34 cellular contexts compared by ENCODE assay signal in the genomic region with DNA sequence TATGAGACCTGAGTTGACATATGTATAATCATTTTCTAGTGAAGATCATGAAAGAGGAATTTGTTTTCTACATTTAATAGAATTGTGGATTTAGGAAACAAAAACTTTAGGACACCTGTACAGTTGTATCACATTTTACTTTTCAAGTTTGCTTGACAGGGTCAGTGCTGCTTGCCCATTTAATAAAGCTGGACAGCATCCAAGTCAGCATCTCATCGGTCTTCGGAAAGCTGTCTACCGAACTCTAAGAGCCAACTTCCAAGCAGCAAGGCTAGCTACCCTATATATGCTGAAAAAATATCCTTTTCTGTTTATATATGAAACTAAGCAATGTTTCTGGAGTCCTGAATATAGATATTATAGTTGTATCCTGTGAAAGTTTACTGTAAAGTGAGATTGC.
"Had no signal": no experiment of that assay in that cellular context is flagged by ENCODE, and none has a peak within 500 bp of the region (broad histone marks: within the 10 kb centered on the region; RNA-seq: fewer than 3 reads in every experiment).

No MANE protein-coding gene starts in this region.

- DNase-seq: activated B cell treated with CpG ODN at 0.5 μM for 24 hours; activated CD4-positive, alpha-beta memory T cell treated with anti-CD3 and anti-CD28 coated beads for 36 hours; activated CD4-positive, alpha-beta T cell treated with anti-CD3 and anti-CD28 coated beads for 4 hours; activated CD4-positive, alpha-beta T cell treated with anti-CD3 and anti-CD28 coated beads, Interleukin-2, amount 10 ng/mL, durations not matched to agents 24 days and 14 days; activated CD4-positive, alpha-beta T cell treated with anti-CD3 and anti-CD28 coated beads, Interleukin-2, amount 50 U/mL, for 1 hour; activated CD4-positive, alpha-beta T cell treated with anti-CD3 and anti-CD28 coated beads, Interleukin-2, amount 50 U/mL, for 4 hours; activated CD4-positive, CD25-positive, alpha-beta regulatory T cell treated with anti-CD3 and anti-CD28 coated beads, Interleukin-2, amount 50 U/mL, for 72 hours; activated CD8-positive, alpha-beta memory T cell treated with anti-CD3 and anti-CD28 coated beads, Interleukin-2, amount 50 U/mL, for 4 hours; activated CD8-positive, alpha-beta T cell treated with anti-CD3 and anti-CD28 coated beads for 36 hours; activated effector memory CD4-positive, alpha-beta T cell treated with anti-CD3 and anti-CD28 coated beads, Interleukin-2, amount 50 U/mL, for 16 hours; activated gamma-delta T cell treated with Interleukin-2 at 50 U/mL for 16 hours; activated naive CD4-positive, alpha-beta T cell; activated naive CD4-positive, alpha-beta T cell treated with anti-CD3 and anti-CD28 coated beads for 36 hours; activated naive CD4-positive, alpha-beta T cell treated with anti-CD3 and anti-CD28 coated beads, Interleukin-2, amount 50 U/mL, for 16 hours; activated naive CD8-positive, alpha-beta T cell treated with anti-CD3 and anti-CD28 coated beads for 36 hours; activated T-cell treated with anti-CD3 and anti-CD28 coated beads for 4 hours; activated T-cell treated with anti-CD3 and anti-CD28 coated beads, Interleukin-2, amount 50 U/mL, for 1 hour; activated T-cell treated with anti-CD3 and anti-CD28 coated beads, Interleukin-2, amount 50 U/mL, for 4 hours; activated T-cell treated with anti-CD3 and anti-CD28 coated beads, Interleukin-2, amount 50 U/mL, for 72 hours; adrenal gland; amniotic stem cell; aorta; body of pancreas; brain microvascular endothelial cell; caudate nucleus; T-helper 1 cell; T-helper 2 cell; T-helper 9 cell had no signal

- H3K27me3 Mint-ChIP-seq: activated B cell treated with CpG ODN at 0.5 μM for 24 hours; activated CD4-positive, alpha-beta memory T cell treated with anti-CD3 and anti-CD28 coated beads for 36 hours; activated CD4-positive, alpha-beta T cell treated with anti-CD3 and anti-CD28 coated beads, Interleukin-2, amount 10 ng/mL, durations not matched to agents 24 days and 14 days; activated CD8-positive, alpha-beta T cell treated with anti-CD3 and anti-CD28 coated beads for 36 hours; activated naive CD8-positive, alpha-beta T cell treated with anti-CD3 and anti-CD28 coated beads for 36 hours; activated T-helper 17 cell treated with anti-CD3 and anti-CD28 coated beads, Interleukin-2, amount 50 U/mL, for 72 hours; central memory CD8-positive, alpha-beta T cell had no signal

- ATAC-seq: activated CD8-positive, alpha-beta T cell treated with anti-CD3 and anti-CD28 coated beads for 36 hours; activated naive CD4-positive, alpha-beta T cell treated with anti-CD3 and anti-CD28 coated beads, Interleukin-2, amount 50 U/mL, for 72 hours; activated T-cell treated with anti-CD3 and anti-CD28 coated beads, Interleukin-2, amount 50 U/mL, for 4 hours; activated T-cell treated with anti-CD3 and anti-CD28 coated beads, Interleukin-2, amount 50 U/mL, for 72 hours; activated T-helper 17 cell treated with anti-CD3 and anti-CD28 coated beads, Interleukin-2, amount 50 U/mL, for 72 hours; body of pancreas had no signal

- H3K4me1 Mint-ChIP-seq: activated B cell treated with CpG ODN at 0.5 μM for 24 hours; activated CD4-positive, alpha-beta T cell treated with anti-CD3 and anti-CD28 coated beads, Interleukin-2, amount 10 ng/mL, durations not matched to agents 24 days and 14 days; activated T-helper 17 cell treated with anti-CD3 and anti-CD28 coated beads, Interleukin-2, amount 50 U/mL, for 72 hours; central memory CD8-positive, alpha-beta T cell had no signal

- H3K27ac Mint-ChIP-seq: activated B cell treated with CpG ODN at 0.5 μM for 24 hours; activated CD4-positive, alpha-beta memory T cell treated with anti-CD3 and anti-CD28 coated beads for 36 hours; activated CD4-positive, alpha-beta T cell treated with anti-CD3 and anti-CD28 coated beads, Interleukin-2, amount 10 ng/mL, durations not matched to agents 24 days and 14 days; activated CD8-positive, alpha-beta T cell treated with anti-CD3 and anti-CD28 coated beads for 36 hours; activated naive CD4-positive, alpha-beta T cell treated with anti-CD3 and anti-CD28 coated beads for 36 hours; activated naive CD4-positive, alpha-beta T cell treated with anti-CD3 and anti-CD28 coated beads, Interleukin-2, amount 50 U/mL, for 72 hours; activated naive CD8-positive, alpha-beta T cell treated with anti-CD3 and anti-CD28 coated beads for 36 hours; activated T-cell treated with anti-CD3 and anti-CD28 coated beads, Interleukin-2, amount 50 U/mL, for 72 hours; activated T-helper 1 cell treated with anti-CD3 and anti-CD28 coated beads, Interleukin-12 subunit alpha, Interleukin-12 subunit beta, Interleukin-2, Interleukin-4 antibody, amounts not matched to agents 30 ng/mL and 10 ng/mL and 1 ng/mL, durations not matched to agents 14 hours and 24 hours and 36 hours; activated T-helper 17 cell treated with anti-CD3 and anti-CD28 coated beads, Interleukin-2, amount 50 U/mL, for 72 hours; T-helper 1 cell treated with Interleukin-12 subunit alpha and Interleukin-12 subunit beta and Interleukin-4 antibody, amounts not matched to agents 30 μg/mL and 1 μg/mL, for 36 hours; T-helper 2 cell treated with Interferon-gamma antibody and Interleukin-4, amounts not matched to agents 5 μg/mL and 100 μg/mL, for 36 hours had no signal

- H3K4me3 Mint-ChIP-seq: activated B cell treated with CpG ODN at 0.5 μM for 24 hours; activated CD4-positive, alpha-beta memory T cell treated with anti-CD3 and anti-CD28 coated beads for 36 hours; activated CD4-positive, alpha-beta T cell treated with anti-CD3 and anti-CD28 coated beads, Interleukin-2, amount 10 ng/mL, durations not matched to agents 24 days and 14 days; activated CD8-positive, alpha-beta T cell treated with anti-CD3 and anti-CD28 coated beads for 36 hours; activated naive CD4-positive, alpha-beta T cell treated with anti-CD3 and anti-CD28 coated beads for 36 hours; activated naive CD8-positive, alpha-beta T cell treated with anti-CD3 and anti-CD28 coated beads for 36 hours; activated T-cell treated with anti-CD3 and anti-CD28 coated beads, Interleukin-2, amount 50 U/mL, for 4 hours; activated T-cell treated with anti-CD3 and anti-CD28 coated beads, Interleukin-2, amount 50 U/mL, for 72 hours; activated T-helper 1 cell treated with anti-CD3 and anti-CD28 coated beads, Interleukin-12 subunit alpha, Interleukin-12 subunit beta, Interleukin-2, Interleukin-4 antibody, amounts not matched to agents 30 ng/mL and 10 ng/mL and 1 ng/mL, durations not matched to agents 14 hours and 24 hours and 36 hours; activated T-helper 17 cell treated with anti-CD3 and anti-CD28 coated beads, Interleukin-2, amount 50 U/mL, for 72 hours; central memory CD8-positive, alpha-beta T cell; T-helper 1 cell treated with Interleukin-12 subunit alpha and Interleukin-12 subunit beta and Interleukin-4 antibody, amounts not matched to agents 30 μg/mL and 1 μg/mL, for 36 hours; T-helper 2 cell treated with Interferon-gamma antibody and Interleukin-4, amounts not matched to agents 5 μg/mL and 100 μg/mL, for 36 hours had no signal

- H3K36me3 Mint-ChIP-seq: activated naive CD4-positive, alpha-beta T cell treated with anti-CD3 and anti-CD28 coated beads, Interleukin-2, amount 50 U/mL, for 72 hours had no signal

- H3K9me3 Mint-ChIP-seq: activated B cell treated with CpG ODN at 0.5 μM for 24 hours; activated CD4-positive, alpha-beta memory T cell treated with anti-CD3 and anti-CD28 coated beads for 36 hours; activated CD4-positive, alpha-beta T cell treated with anti-CD3 and anti-CD28 coated beads, Interleukin-2, amount 10 ng/mL, durations not matched to agents 24 days and 14 days; activated CD8-positive, alpha-beta T cell treated with anti-CD3 and anti-CD28 coated beads for 36 hours; activated naive CD4-positive, alpha-beta T cell treated with anti-CD3 and anti-CD28 coated beads for 36 hours; activated naive CD4-positive, alpha-beta T cell treated with anti-CD3 and anti-CD28 coated beads, Interleukin-2, amount 50 U/mL, for 72 hours; activated naive CD8-positive, alpha-beta T cell treated with anti-CD3 and anti-CD28 coated beads for 36 hours; activated T-cell treated with anti-CD3 and anti-CD28 coated beads, Interleukin-2, amount 50 U/mL, for 4 hours; activated T-cell treated with anti-CD3 and anti-CD28 coated beads, Interleukin-2, amount 50 U/mL, for 72 hours; activated T-helper 1 cell treated with anti-CD3 and anti-CD28 coated beads, Interleukin-12 subunit alpha, Interleukin-12 subunit beta, Interleukin-2, Interleukin-4 antibody, amounts not matched to agents 30 ng/mL and 10 ng/mL and 1 ng/mL, durations not matched to agents 14 hours and 24 hours and 36 hours; activated T-helper 17 cell treated with anti-CD3 and anti-CD28 coated beads, Interleukin-2, amount 50 U/mL, for 72 hours; central memory CD8-positive, alpha-beta T cell; T-helper 1 cell treated with Interleukin-12 subunit alpha and Interleukin-12 subunit beta and Interleukin-4 antibody, amounts not matched to agents 30 μg/mL and 1 μg/mL, for 36 hours; T-helper 2 cell treated with Interferon-gamma antibody and Interleukin-4, amounts not matched to agents 5 μg/mL and 100 μg/mL, for 36 hours had no signal
